1 cellular context compared by ENCODE assay signal in the genomic region with DNA sequence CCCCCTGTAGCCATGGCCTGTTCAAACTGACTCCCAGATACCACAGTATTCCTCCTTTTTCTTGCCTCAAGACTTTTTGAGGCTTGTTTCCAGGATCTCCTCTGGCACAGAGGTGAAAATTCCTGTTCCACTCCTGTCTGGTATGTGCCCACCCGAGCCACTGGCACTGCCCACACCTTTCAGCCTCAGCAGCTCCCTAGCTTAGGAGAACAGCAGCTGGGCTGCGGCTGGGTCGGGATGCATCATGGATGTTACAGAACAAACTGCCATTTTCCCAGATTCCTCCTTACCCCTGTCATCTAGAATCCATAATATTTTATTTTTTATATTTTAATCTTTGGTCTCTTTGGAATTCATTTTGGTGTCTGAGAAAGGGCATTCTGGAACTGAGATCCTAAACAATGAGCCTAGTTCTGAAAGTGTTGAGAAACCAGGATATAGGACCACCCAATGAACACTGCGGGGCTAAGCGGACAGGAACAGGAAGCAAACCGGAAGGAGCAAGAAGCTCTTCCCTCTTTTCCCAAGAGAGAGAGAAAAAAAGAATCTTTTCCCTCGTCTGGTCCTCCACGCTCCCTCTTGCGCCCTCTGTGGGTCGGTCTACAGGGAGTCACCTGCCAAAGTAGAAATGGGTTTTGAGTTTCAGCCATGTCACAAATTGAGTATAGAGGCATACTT.
A peak's percentile ranks its signal among the peaks of the same experiment; 100 is the strongest.
TF ChIP-seq lines count a peak whose summit lies in the region.

No MANE protein-coding gene starts in this region.

TF ChIP-seq in K562, 482 proteins besides CTCF, POLR2A, EP300 and RAD21 (continued from another document):
- TF ChIP-seq ETV5 (CRISPR knock-in tag; IDR thresholded peaks at IDR 0.05; ENCODE audit: low read depth) (no peak), SMARCB1 (IDR thresholded peaks at IDR 0.05; ENCODE audit: insufficient read length, low read depth) (no peak), MTA2 (IDR thresholded peaks at IDR 0.05; ENCODE audit: low read depth) (no peak), FOXM1 (IDR thresholded peaks at IDR 0.05; ENCODE audit: low read depth) (no peak), FOXM1 (CRISPR knock-in tag; IDR thresholded peaks at IDR 0.05; ENCODE audit: low read depth) (no peak), ETV1 (tag; conservative IDR thresholded peaks at IDR 0.05; ENCODE audit: low read depth) (peak; percentile 73), NONO (IDR thresholded peaks at IDR 0.05; ENCODE audit: low read depth in 2 of 2, low read length in 1 of 2) (0 out of 4 replicates have a peak, but pooled peaks of 1 of the 2 experiments have one; percentile 32), TEAD2 (tag; IDR thresholded peaks at IDR 0.05) (no peak; the same call in 1 of the 2 replicates), MEIS2 (IDR thresholded peaks at IDR 0.05; ENCODE audit: partially characterized antibody) (peak; percentile 6), HNRNPK (IDR thresholded peaks at IDR 0.05; ENCODE audit: low read depth, low read length, poor library complexity, severe bottlenecking) (no peak), ZNF165 (CRISPR knock-in tag; IDR thresholded peaks at IDR 0.05; ENCODE audit: borderline replicate concordance) (no peak), ZNF444 (CRISPR knock-in tag; IDR thresholded peaks at IDR 0.05) (no peak), SMARCE1 (IDR thresholded peaks at IDR 0.05) (peak; percentile 25; the same call in 1 of the 2 replicates), KLF6 (CRISPR knock-in tag; IDR thresholded peaks at IDR 0.05; ENCODE audit: borderline replicate concordance) (no peak), EZH2 (IDR thresholded peaks at IDR 0.05; ENCODE audit: borderline replicate concordance, low read depth, low read length) (no peak)
- TF ChIP-seq, protein P1, sequence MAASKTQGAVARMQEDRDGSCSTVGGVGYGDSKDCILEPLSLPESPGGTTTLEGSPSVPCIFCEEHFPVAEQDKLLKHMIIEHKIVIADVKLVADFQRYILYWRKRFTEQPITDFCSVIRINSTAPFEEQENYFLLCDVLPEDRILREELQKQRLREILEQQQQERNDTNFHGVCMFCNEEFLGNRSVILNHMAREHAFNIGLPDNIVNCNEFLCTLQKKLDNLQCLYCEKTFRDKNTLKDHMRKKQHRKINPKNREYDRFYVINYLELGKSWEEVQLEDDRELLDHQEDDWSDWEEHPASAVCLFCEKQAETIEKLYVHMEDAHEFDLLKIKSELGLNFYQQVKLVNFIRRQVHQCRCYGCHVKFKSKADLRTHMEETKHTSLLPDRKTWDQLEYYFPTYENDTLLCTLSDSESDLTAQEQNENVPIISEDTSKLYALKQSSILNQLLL (CRISPR knock-in tag; IDR thresholded peaks at IDR 0.05; ENCODE audit: borderline replicate concordance) = no peak
- TF ChIP-seq, protein P2, sequence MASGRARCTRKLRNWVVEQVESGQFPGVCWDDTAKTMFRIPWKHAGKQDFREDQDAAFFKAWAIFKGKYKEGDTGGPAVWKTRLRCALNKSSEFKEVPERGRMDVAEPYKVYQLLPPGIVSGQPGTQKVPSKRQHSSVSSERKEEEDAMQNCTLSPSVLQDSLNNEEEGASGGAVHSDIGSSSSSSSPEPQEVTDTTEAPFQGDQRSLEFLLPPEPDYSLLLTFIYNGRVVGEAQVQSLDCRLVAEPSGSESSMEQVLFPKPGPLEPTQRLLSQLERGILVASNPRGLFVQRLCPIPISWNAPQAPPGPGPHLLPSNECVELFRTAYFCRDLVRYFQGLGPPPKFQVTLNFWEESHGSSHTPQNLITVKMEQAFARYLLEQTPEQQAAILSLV (tag; IDR thresholded peaks at IDR 0.05) = no peak
- TF ChIP-seq, protein P3, sequence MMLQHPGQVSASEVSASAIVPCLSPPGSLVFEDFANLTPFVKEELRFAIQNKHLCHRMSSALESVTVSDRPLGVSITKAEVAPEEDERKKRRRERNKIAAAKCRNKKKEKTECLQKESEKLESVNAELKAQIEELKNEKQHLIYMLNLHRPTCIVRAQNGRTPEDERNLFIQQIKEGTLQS (IDR thresholded peaks at IDR 0.05) = no peak
- TF ChIP-seq, protein P3 (CRISPR knock-in tag; conservative IDR thresholded peaks at IDR 0.05) = no peak
- TF ChIP-seq, protein P4, sequence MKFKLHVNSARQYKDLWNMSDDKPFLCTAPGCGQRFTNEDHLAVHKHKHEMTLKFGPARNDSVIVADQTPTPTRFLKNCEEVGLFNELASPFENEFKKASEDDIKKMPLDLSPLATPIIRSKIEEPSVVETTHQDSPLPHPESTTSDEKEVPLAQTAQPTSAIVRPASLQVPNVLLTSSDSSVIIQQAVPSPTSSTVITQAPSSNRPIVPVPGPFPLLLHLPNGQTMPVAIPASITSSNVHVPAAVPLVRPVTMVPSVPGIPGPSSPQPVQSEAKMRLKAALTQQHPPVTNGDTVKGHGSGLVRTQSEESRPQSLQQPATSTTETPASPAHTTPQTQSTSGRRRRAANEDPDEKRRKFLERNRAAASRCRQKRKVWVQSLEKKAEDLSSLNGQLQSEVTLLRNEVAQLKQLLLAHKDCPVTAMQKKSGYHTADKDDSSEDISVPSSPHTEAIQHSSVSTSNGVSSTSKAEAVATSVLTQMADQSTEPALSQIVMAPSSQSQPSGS (CRISPR knock-in tag; IDR thresholded peaks at IDR 0.05) = no peak
- TF ChIP-seq, protein P5, sequence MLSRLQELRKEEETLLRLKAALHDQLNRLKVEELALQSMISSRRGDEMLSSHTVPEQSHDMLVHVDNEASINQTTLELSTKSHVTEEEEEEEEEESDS (CRISPR knock-in tag; IDR thresholded peaks at IDR 0.05) = no peak
- TF ChIP-seq, protein P6, sequence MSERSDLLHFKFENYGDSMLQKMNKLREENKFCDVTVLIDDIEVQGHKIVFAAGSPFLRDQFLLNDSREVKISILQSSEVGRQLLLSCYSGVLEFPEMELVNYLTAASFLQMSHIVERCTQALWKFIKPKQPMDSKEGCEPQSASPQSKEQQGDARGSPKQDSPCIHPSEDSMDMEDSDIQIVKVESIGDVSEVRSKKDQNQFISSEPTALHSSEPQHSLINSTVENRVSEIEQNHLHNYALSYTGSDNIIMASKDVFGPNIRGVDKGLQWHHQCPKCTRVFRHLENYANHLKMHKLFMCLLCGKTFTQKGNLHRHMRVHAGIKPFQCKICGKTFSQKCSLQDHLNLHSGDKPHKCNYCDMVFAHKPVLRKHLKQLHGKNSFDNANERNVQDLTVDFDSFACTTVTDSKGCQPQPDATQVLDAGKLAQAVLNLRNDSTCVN (CRISPR knock-in tag; IDR thresholded peaks at IDR 0.05) = no peak
- TF ChIP-seq, protein P7, sequence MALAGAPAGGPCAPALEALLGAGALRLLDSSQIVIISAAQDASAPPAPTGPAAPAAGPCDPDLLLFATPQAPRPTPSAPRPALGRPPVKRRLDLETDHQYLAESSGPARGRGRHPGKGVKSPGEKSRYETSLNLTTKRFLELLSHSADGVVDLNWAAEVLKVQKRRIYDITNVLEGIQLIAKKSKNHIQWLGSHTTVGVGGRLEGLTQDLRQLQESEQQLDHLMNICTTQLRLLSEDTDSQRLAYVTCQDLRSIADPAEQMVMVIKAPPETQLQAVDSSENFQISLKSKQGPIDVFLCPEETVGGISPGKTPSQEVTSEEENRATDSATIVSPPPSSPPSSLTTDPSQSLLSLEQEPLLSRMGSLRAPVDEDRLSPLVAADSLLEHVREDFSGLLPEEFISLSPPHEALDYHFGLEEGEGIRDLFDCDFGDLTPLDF (CRISPR knock-in tag; IDR thresholded peaks at IDR 0.05) = no peak
